Comparison of ENCODE assay signal across 17 cellular contexts in genomic region chr22:17305076-17305475, GRCh38.
DNase-seq lines count a peak whose midpoint lies in the region; ATAC-seq, FAIRE-seq and TF ChIP-seq lines count a peak whose summit lies in the region.
"Had no signal": no experiment of that assay in that cellular context is flagged by ENCODE, and none has a peak within 500 bp of the region (broad histone marks: within the 10 kb centered on the region; RNA-seq: fewer than 3 reads in every experiment).

No MANE protein-coding gene starts in this region.

- DNase-seq in activated CD4-positive, alpha-beta T cell treated with anti-CD3 and anti-CD28 coated beads, Interleukin-2, amount 10 ng/mL, durations not matched to agents 24 days and 14 days: peak; percentile 55
- no peak for DNase-seq in activated CD4-positive, alpha-beta T cell treated with anti-CD3 and anti-CD28 coated beads, Interleukin-2, amount 10 ng/mL, durations not matched to agents 7 days and 5 days
- DNase-seq in GM12878 (ENCODE audit: low read depth, low spot score) (no peak), stomach (peak; percentile 2), EL (no peak), UCSD-AML1 (lab: John Stamatoyannopoulos, UW; ENCODE audit: unreplicated experiment) (no peak)
- no peak for DNase-seq in naive thymus-derived CD4-positive, alpha-beta T cell
- no peak for DNase-seq in activated naive CD4-positive, alpha-beta T cell treated with anti-CD3 and anti-CD28 coated beads, Interleukin-2, amount 10 ng/mL, durations not matched to agents 7 days and 5 days
- DNase-seq: DMS79; NCI-H1105 treated with DMSO at 0.1 percent for 48 hours; NCI-H1694; NK-92 treated with Interleukin-12 subunit alpha and Interleukin-12 subunit beta, amount 100 ng/mL, for 24 hours had no signal

- TF ChIP-seq EP300 in GM12878 (IDR thresholded peaks at IDR 0.05; ENCODE audit: borderline replicate concordance in 1 of 2, control insufficient read depth in 1 of 2, low read depth in 2 of 2, low read length in 2 of 2): no peak
- no peak for TF ChIP-seq EP300 in stomach (IDR thresholded peaks at IDR 0.05)

- WGBS in GM12878 (ENCODE audit: insufficient coverage, insufficient replicate concordance, low lambda C conversion rate, missing lambda C conversion rate): 99% methylated on average over 5 of the region's 5 CpGs
- 74 to 89% (median 86%) methylated on average over 5 of the region's 5 CpGs for WGBS in stomach, 5 donors

- H3K9me3 ChIP-seq in GM12878 (replicated peaks; ENCODE audit: control insufficient read depth, insufficient read depth, low read length) (no peaks in the 10 kb centered on the region; the same call in 2 of the 3 replicates), stomach (no peaks in the 10 kb centered on the region)
- H3K9me3 ChIP-seq in naive thymus-derived CD4-positive, alpha-beta T cell (ENCODE audit: control insufficient read depth in 2 of 3, low read length in 3 of 3): no peaks in the 10 kb centered on the region

- H3K4me1 ChIP-seq in GM12878 (ENCODE audit: control insufficient read depth, insufficient read depth, low read length) (peaks cover 21% of the 10 kb centered on the region), stomach (no peaks in the 10 kb centered on the region)
- H3K4me1 ChIP-seq in naive thymus-derived CD4-positive, alpha-beta T cell (ENCODE audit: control insufficient read depth in 2 of 2, insufficient read depth in 2 of 2, low read length in 2 of 2): peaks cover 12 to 14% of the 10 kb centered on the region in 2 donors

- TF ChIP-seq POLR2A in GM12878 (IDR thresholded peaks at IDR 0.05; ENCODE audit: low read depth, low read length) (no peak), stomach (IDR thresholded peaks at IDR 0.05) (no peak)

- H3K27me3 Mint-ChIP-seq in activated CD4-positive, alpha-beta T cell treated with anti-CD3 and anti-CD28 coated beads, Interleukin-2, amount 10 ng/mL, durations not matched to agents 24 days and 14 days: no peaks in the 10 kb centered on the region
- H3K27me3 Mint-ChIP-seq in activated CD4-positive, alpha-beta T cell treated with anti-CD3 and anti-CD28 coated beads, Interleukin-2, amount 10 ng/mL, durations not matched to agents 7 days and 5 days: no peaks in the 10 kb centered on the region
- H3K27me3 Mint-ChIP-seq in naive thymus-derived CD4-positive, alpha-beta T cell: peaks cover 0 to 2% (median 0%) of the 10 kb centered on the region in 5 donors
- H3K27me3 Mint-ChIP-seq in activated naive CD4-positive, alpha-beta T cell treated with anti-CD3 and anti-CD28 coated beads, Interleukin-2, amount 10 ng/mL, durations not matched to agents 7 days and 5 days: peaks cover 4% of the 10 kb centered on the region

- H3K4me3 Mint-ChIP-seq in activated CD4-positive, alpha-beta T cell treated with anti-CD3 and anti-CD28 coated beads, Interleukin-2, amount 10 ng/mL, durations not matched to agents 24 days and 14 days: no peak overlapping the region
- H3K4me3 Mint-ChIP-seq in activated CD4-positive, alpha-beta T cell treated with anti-CD3 and anti-CD28 coated beads, Interleukin-2, amount 10 ng/mL, durations not matched to agents 7 days and 5 days: no peak overlapping the region
- peak overlapping the region in 2 of 10 donors; percentile 9 to 32 for H3K4me3 Mint-ChIP-seq in naive thymus-derived CD4-positive, alpha-beta T cell
- H3K4me3 Mint-ChIP-seq in activated naive CD4-positive, alpha-beta T cell treated with anti-CD3 and anti-CD28 coated beads, Interleukin-2, amount 10 ng/mL, durations not matched to agents 7 days and 5 days: no peak overlapping the region

- no peaks in the 10 kb centered on the region for H3K36me3 Mint-ChIP-seq in activated CD4-positive, alpha-beta T cell treated with anti-CD3 and anti-CD28 coated beads, Interleukin-2, amount 10 ng/mL, durations not matched to agents 24 days and 14 days (ENCODE audit: low read depth)
- no peaks in the 10 kb centered on the region for H3K36me3 Mint-ChIP-seq in activated CD4-positive, alpha-beta T cell treated with anti-CD3 and anti-CD28 coated beads, Interleukin-2, amount 10 ng/mL, durations not matched to agents 7 days and 5 days (ENCODE audit: low read depth)
- H3K36me3 Mint-ChIP-seq in naive thymus-derived CD4-positive, alpha-beta T cell: peaks cover 0 to 7% (median 0%) of the 10 kb centered on the region in 5 donors
- no peaks in the 10 kb centered on the region for H3K36me3 Mint-ChIP-seq in activated naive CD4-positive, alpha-beta T cell treated with anti-CD3 and anti-CD28 coated beads, Interleukin-2, amount 10 ng/mL, durations not matched to agents 7 days and 5 days

- H3K4me3 ChIP-seq in GM12878 (no peak overlapping the region), stomach (no peak overlapping the region)
- no peak overlapping the region for H3K4me3 ChIP-seq in naive thymus-derived CD4-positive, alpha-beta T cell (ENCODE audit: low read length)
- H3K4me3 ChIP-seq: BLaER1 treated with 17β-estradiol and CSF1 and Interleukin-3, amounts not matched to agents 10 nM and 100 nM; K562 had no signal

- H4K20me1 ChIP-seq in GM12878 (ENCODE audit: control insufficient read depth, insufficient read depth): no peaks in the 10 kb centered on the region
- H4K20me1 ChIP-seq: BLaER1 treated with 17β-estradiol and CSF1 and Interleukin-3, amounts not matched to agents 10 nM and 100 nM had no signal

- in situ Hi-C loops in GM12878 (cut with MboI): no loop called here

- no peak for ATAC-seq in GM12878
- no peak for ATAC-seq in naive thymus-derived CD4-positive, alpha-beta T cell
- ATAC-seq: Right ventricle myocardium inferior had no signal

- H3K4me2 ChIP-seq in GM12878 (ENCODE audit: control insufficient read depth, insufficient read depth): no peak overlapping the region

- H2AFZ ChIP-seq in GM12878 (ENCODE audit: control insufficient read depth, low read depth, low read length): peak overlapping the region; percentile 17; the same call in 1 of the 2 replicates

- TF ChIP-seq RAD21 in GM12878 (IDR thresholded peaks at IDR 0.05; ENCODE audit: insufficient read depth, low read depth, low read length): no peak

- H3K36me3 ChIP-seq in GM12878 (ENCODE audit: control insufficient read depth in 2 of 2, insufficient read depth in 2 of 2, low read length in 1 of 2) (no peaks in the 10 kb centered on the region), stomach (no peaks in the 10 kb centered on the region)
- no peaks in the 10 kb centered on the region for H3K36me3 ChIP-seq in naive thymus-derived CD4-positive, alpha-beta T cell (ENCODE audit: control insufficient read depth in 2 of 3, insufficient read depth in 3 of 3, low read length in 3 of 3)
- H3K36me3 ChIP-seq: BLaER1 treated with 17β-estradiol and CSF1 and Interleukin-3, amounts not matched to agents 10 nM and 100 nM had no signal

- peaks cover 34% of the 10 kb centered on the region for H3K4me1 Mint-ChIP-seq in activated CD4-positive, alpha-beta T cell treated with anti-CD3 and anti-CD28 coated beads, Interleukin-2, amount 10 ng/mL, durations not matched to agents 24 days and 14 days
- peaks cover 23% of the 10 kb centered on the region for H3K4me1 Mint-ChIP-seq in activated CD4-positive, alpha-beta T cell treated with anti-CD3 and anti-CD28 coated beads, Interleukin-2, amount 10 ng/mL, durations not matched to agents 7 days and 5 days
- H3K4me1 Mint-ChIP-seq in naive thymus-derived CD4-positive, alpha-beta T cell: peaks cover 6 to 37% (median 20%) of the 10 kb centered on the region in 7 donors
- H3K4me1 Mint-ChIP-seq in activated naive CD4-positive, alpha-beta T cell treated with anti-CD3 and anti-CD28 coated beads, Interleukin-2, amount 10 ng/mL, durations not matched to agents 7 days and 5 days: peaks cover 18% of the 10 kb centered on the region

- no peak overlapping the region for H3K27ac Mint-ChIP-seq in activated CD4-positive, alpha-beta T cell treated with anti-CD3 and anti-CD28 coated beads, Interleukin-2, amount 10 ng/mL, durations not matched to agents 24 days and 14 days
- no peak overlapping the region for H3K27ac Mint-ChIP-seq in activated CD4-positive, alpha-beta T cell treated with anti-CD3 and anti-CD28 coated beads, Interleukin-2, amount 10 ng/mL, durations not matched to agents 7 days and 5 days
- peak overlapping the region in 5 of 9 donors; percentile 40 to 95 (median 70) for H3K27ac Mint-ChIP-seq in naive thymus-derived CD4-positive, alpha-beta T cell
- no peak overlapping the region for H3K27ac Mint-ChIP-seq in activated naive CD4-positive, alpha-beta T cell treated with anti-CD3 and anti-CD28 coated beads, Interleukin-2, amount 10 ng/mL, durations not matched to agents 7 days and 5 days

- H3K9me3 Mint-ChIP-seq in activated CD4-positive, alpha-beta T cell treated with anti-CD3 and anti-CD28 coated beads, Interleukin-2, amount 10 ng/mL, durations not matched to agents 24 days and 14 days: no peaks in the 10 kb centered on the region
- no peaks in the 10 kb centered on the region for H3K9me3 Mint-ChIP-seq in activated CD4-positive, alpha-beta T cell treated with anti-CD3 and anti-CD28 coated beads, Interleukin-2, amount 10 ng/mL, durations not matched to agents 7 days and 5 days
- H3K9me3 Mint-ChIP-seq in naive thymus-derived CD4-positive, alpha-beta T cell: no peaks in the 10 kb centered on the region
- H3K9me3 Mint-ChIP-seq in activated naive CD4-positive, alpha-beta T cell treated with anti-CD3 and anti-CD28 coated beads, Interleukin-2, amount 10 ng/mL, durations not matched to agents 7 days and 5 days: no peaks in the 10 kb centered on the region

- intact Hi-C loops in activated CD4-positive, alpha-beta T cell treated with anti-CD3 and anti-CD28 coated beads, Interleukin-2, amount 10 ng/mL, durations not matched to agents 24 days and 14 days (cut with micrococcal nuclease): loop anchor here (2.0 kb wide), 1 partner anchor 90 kb away; no protein-coding TSS in a partner anchor
- intact Hi-C loops in GM12878 (cut with micrococcal nuclease; ENCODE audit: unreplicated experiment): no loop called here
- intact Hi-C loops in naive thymus-derived CD4-positive, alpha-beta T cell (cut with micrococcal nuclease): loop anchor here in 1 of 2 donors (2.0 kb wide), 1 partner anchor 46 kb away; no protein-coding TSS in a partner anchor
- intact Hi-C loops in stomach (cut with DNase I; ENCODE audit: low total_unique reads): no loop called here

- TF ChIP-seq CTCF in GM12878 (IDR thresholded peaks at IDR 0.05 in 2 of 3, conservative IDR thresholded peaks at IDR 0.05 in 1 of 3; ENCODE audit: control insufficient read depth in 2 of 3, extremely low read depth in 1 of 3, insufficient read depth in 1 of 3, low read depth in 3 of 3, low read length in 3 of 3) (no peak), stomach (IDR thresholded peaks at IDR 0.05) (no peak)

- SMC1A ChIA-PET in GM12878 (lab: Charles Lee; ENCODE audit: uncharacterized antibody, unreplicated experiment): interaction anchor here (1.0 to 1.5 kb wide), 3 partner anchors 25 to 86 kb away, joined by 3 to 5 read pairs (median 4); partner anchors contain the start of gene ADA2

- RAD21 ChIA-PET in GM12878 (lab: Charles Lee; ENCODE audit: unreplicated experiment): interaction anchor here (1.0 to 1.3 kb wide), 4 partner anchors 24 to 85 kb away, joined by 4 to 9 read pairs (median 6); partner anchors contain the start of gene ADA2

- no peaks in the 10 kb centered on the region for H3K27me3 ChIP-seq in GM12878 (replicated peaks in 1 of 2; ENCODE audit: control insufficient read depth in 2 of 2, insufficient read depth in 2 of 2, low read length in 1 of 2)
- no peaks in the 10 kb centered on the region for H3K27me3 ChIP-seq in naive thymus-derived CD4-positive, alpha-beta T cell (ENCODE audit: control insufficient read depth in 2 of 2, insufficient read depth in 2 of 2, low read length in 2 of 2)
- no peaks in the 10 kb centered on the region for H3K27me3 ChIP-seq in stomach
- H3K27me3 ChIP-seq: BLaER1 treated with 17β-estradiol and CSF1 and Interleukin-3, amounts not matched to agents 10 nM and 100 nM had no signal

- CTCF ChIA-PET in activated CD4-positive, alpha-beta T cell treated with anti-CD3 and anti-CD28 coated beads, Interleukin-2, amount 10 ng/mL, durations not matched to agents 7 days and 5 days (lab: Charles Lee): interaction anchor here (1.0 to 2.4 kb wide), 3 partner anchors 14 to 134 kb away, joined by 3 to 5 read pairs (median 5); no protein-coding TSS in a partner anchor
- CTCF ChIA-PET in GM12878 (lab: Yijun Ruan, JAX): interaction anchor here (0.6 to 1.3 kb wide), 7 partner anchors 15 to 125 kb away, joined by 3 to 8 read pairs (median 3); no protein-coding TSS in a partner anchor
- CTCF ChIA-PET in naive thymus-derived CD4-positive, alpha-beta T cell (lab: Charles Lee): no interaction called here
- CTCF ChIA-PET in activated naive CD4-positive, alpha-beta T cell treated with anti-CD3 and anti-CD28 coated beads, Interleukin-2, amount 10 ng/mL, durations not matched to agents 7 days and 5 days (lab: Charles Lee): interaction anchor here (0.7 kb wide), 1 partner anchor 19 kb away, joined by 3 read pairs; no protein-coding TSS in a partner anchor

- no peak overlapping the region for H3K27ac ChIP-seq in GM12878 (ENCODE audit: control insufficient read depth, insufficient read depth)
- no peak overlapping the region for H3K27ac ChIP-seq in naive thymus-derived CD4-positive, alpha-beta T cell (ENCODE audit: low read depth, low read length)
- no peak overlapping the region for H3K27ac ChIP-seq in stomach

- no TSS peak for BruUV-seq in GM12878 (replicated peaks; lab: Mats Ljungman, UMichigan)

- H3K79me2 ChIP-seq in GM12878 (ENCODE audit: control insufficient read depth, insufficient read depth, low read length): no peaks in the 10 kb centered on the region

- no peak for FAIRE-seq in GM12878 (lab: Jason Lieb, UNC)
- FAIRE-seq: H54, K562, RCC 7860 had no signal

- POLR2A ChIA-PET in activated CD4-positive, alpha-beta T cell treated with anti-CD3 and anti-CD28 coated beads, Interleukin-2, amount 10 ng/mL, durations not matched to agents 7 days and 5 days (lab: Charles Lee): no interaction called here
- POLR2A ChIA-PET in GM12878 (lab: Charles Lee): interaction anchor here (0.5 to 1.1 kb wide), 5 partner anchors 25 to 335 kb away, joined by 3 to 4 read pairs (median 3); no protein-coding TSS in a partner anchor
- POLR2A ChIA-PET in naive thymus-derived CD4-positive, alpha-beta T cell (lab: Charles Lee): interaction anchor here (0.7 kb wide), 1 partner anchor 16 kb away, joined by 3 read pairs; no protein-coding TSS in a partner anchor

- H3K9ac ChIP-seq in GM12878 (ENCODE audit: control insufficient read depth, insufficient read depth, low read length): no peak overlapping the region
- H3K9ac ChIP-seq: BLaER1 treated with 17β-estradiol and CSF1 and Interleukin-3, amounts not matched to agents 10 nM and 100 nM had no signal

Comparison
In these comparisons a context has a peak if more than half of its experiments do, and no peak if none do; other contexts are left out.
1. DNase-seq: peak in activated CD4-positive, alpha-beta T cell treated with anti-CD3 and anti-CD28 coated beads, Interleukin-2, amount 10 ng/mL, durations not matched to agents 24 days and 14 days (single experiment) and stomach (single experiment); none in activated CD4-positive, alpha-beta T cell treated with anti-CD3 and anti-CD28 coated beads, Interleukin-2, amount 10 ng/mL, durations not matched to agents 7 days and 5 days (single experiment), GM12878 (single experiment), naive thymus-derived CD4-positive, alpha-beta T cell (0 of 9), EL (single experiment), UCSD-AML1 (single experiment) and activated naive CD4-positive, alpha-beta T cell treated with anti-CD3 and anti-CD28 coated beads, Interleukin-2, amount 10 ng/mL, durations not matched to agents 7 days and 5 days (single experiment).
2. H3K27ac Mint-ChIP-seq: peak in naive thymus-derived CD4-positive, alpha-beta T cell (5 of 9); none in activated CD4-positive, alpha-beta T cell treated with anti-CD3 and anti-CD28 coated beads, Interleukin-2, amount 10 ng/mL, durations not matched to agents 24 days and 14 days (single experiment), activated CD4-positive, alpha-beta T cell treated with anti-CD3 and anti-CD28 coated beads, Interleukin-2, amount 10 ng/mL, durations not matched to agents 7 days and 5 days (single experiment) and activated naive CD4-positive, alpha-beta T cell treated with anti-CD3 and anti-CD28 coated beads, Interleukin-2, amount 10 ng/mL, durations not matched to agents 7 days and 5 days (single experiment).